In the genomic region with DNA sequence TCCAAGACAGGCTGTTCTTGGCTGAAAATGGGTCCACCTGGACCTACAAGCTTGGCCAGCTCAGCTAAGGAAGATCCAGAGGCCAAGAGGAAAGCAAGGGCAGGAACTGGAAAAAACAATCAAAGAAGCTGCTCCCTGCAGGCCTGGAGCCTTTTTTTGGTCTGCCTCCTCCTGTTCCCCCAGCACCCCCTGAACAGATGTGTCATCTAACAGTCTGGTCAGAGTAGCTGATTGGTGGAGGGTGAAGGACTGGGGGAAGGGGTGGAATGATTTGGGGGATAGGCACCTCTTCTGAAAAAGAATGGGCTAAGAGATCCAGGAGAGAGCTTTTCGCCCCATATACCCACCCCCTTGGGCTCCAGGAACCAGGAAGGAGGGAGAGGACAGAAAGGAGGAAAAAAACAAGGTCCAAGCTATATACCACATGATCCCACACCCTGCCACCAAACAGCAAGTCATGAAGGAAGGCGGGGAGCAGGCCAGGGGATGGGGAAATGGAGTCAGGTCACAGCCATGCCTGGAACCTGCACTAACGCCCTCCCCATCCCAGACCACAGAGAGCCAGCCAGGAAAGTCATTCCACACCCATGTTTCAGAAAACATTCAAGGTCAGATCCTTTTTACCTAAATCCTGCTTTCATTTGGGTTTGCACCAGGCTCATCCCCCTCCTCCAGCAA, we compare ENCODE assay signal across 9 cellular contexts. TPM values are rescaled to one million over a fixed set of nuclear protein-coding genes. Genes with fewer than 3 reads are reported as not detected.
DNase-seq lines count a peak whose midpoint lies in the region; ATAC-seq and TF ChIP-seq lines count a peak whose summit lies in the region.
"Had no signal": no experiment of that assay in that cellular context is flagged by ENCODE, and none has a peak within 500 bp of the region (broad histone marks: within the 10 kb centered on the region; RNA-seq: fewer than 3 reads in every experiment).

No MANE protein-coding gene starts in this region.

- H3K36me3 ChIP-seq in brain microvascular endothelial cell (replicated peaks) (no peaks in the 10 kb centered on the region), lower lobe of right lung (no peaks in the 10 kb centered on the region), WERI-Rb-1 (no peaks in the 10 kb centered on the region), Karpas-422 (ENCODE audit: insufficient read depth, low read length) (no peaks in the 10 kb centered on the region)

- TF ChIP-seq CTCF in brain microvascular endothelial cell (IDR thresholded peaks at IDR 0.05; ENCODE audit: low read depth, low read length, missing control alignments) (no peak), lower lobe of right lung (IDR thresholded peaks at IDR 0.05) (no peak), type B pancreatic cell (conservative IDR thresholded peaks at IDR 0.05) (no peak), WERI-Rb-1 (IDR thresholded peaks at IDR 0.05; ENCODE audit: low read depth, low read length) (no peak)

- no peak overlapping the region for H2AFZ ChIP-seq in Karpas-422 (ENCODE audit: low read length)

- no peaks in the 10 kb centered on the region for H4K20me1 ChIP-seq in Karpas-422 (ENCODE audit: insufficient read depth, low read depth, low read length)

- no peak for DNase-seq in activated naive CD4-positive, alpha-beta T cell treated with anti-CD3 and anti-CD28 coated beads for 36 hours
- no peak for DNase-seq in activated naive CD4-positive, alpha-beta T cell treated with anti-CD3 and anti-CD28 coated beads, Interleukin-2, amount 50 U/mL, for 72 hours (ENCODE audit: low spot score in 2 of 2)
- no peak for DNase-seq in brain microvascular endothelial cell
- no peak for DNase-seq in lower lobe of right lung
- no peak for DNase-seq in type B pancreatic cell (ENCODE audit: extremely low spot score, unreplicated experiment)
- DNase-seq in NCI-H526 (lab: John Stamatoyannopoulos, UW) = no peak
- no peak for DNase-seq in WERI-Rb-1
- no peak for DNase-seq in Karpas-422
- DNase-seq: activated CD4-positive, CD25-positive, alpha-beta regulatory T cell had no signal

- H3K4me1 ChIP-seq in lower lobe of right lung (peaks cover 56% of the 10 kb centered on the region), Karpas-422 (ENCODE audit: low read length) (peaks cover 10% of the 10 kb centered on the region)

- H3K9me2 ChIP-seq in Karpas-422 (replicated peaks; ENCODE audit: insufficient read depth, low read length) = no peaks in the 10 kb centered on the region

- H3K4me3 Mint-ChIP-seq in activated naive CD4-positive, alpha-beta T cell treated with anti-CD3 and anti-CD28 coated beads for 36 hours = peak overlapping the region; percentile 81
- peak overlapping the region; percentile 93 for H3K4me3 Mint-ChIP-seq in type B pancreatic cell

- H3K27me3 Mint-ChIP-seq in activated naive CD4-positive, alpha-beta T cell treated with anti-CD3 and anti-CD28 coated beads for 36 hours (ENCODE audit: low read depth) = no peaks in the 10 kb centered on the region
- no peaks in the 10 kb centered on the region for H3K27me3 Mint-ChIP-seq in type B pancreatic cell

- H3K4me2 ChIP-seq in Karpas-422 (ENCODE audit: low read depth, low read length, poor library complexity, severe bottlenecking) = no peak overlapping the region

- H3K27me3 ChIP-seq in brain microvascular endothelial cell (replicated peaks) (no peaks in the 10 kb centered on the region), lower lobe of right lung (ENCODE audit: low read depth) (no peaks in the 10 kb centered on the region), WERI-Rb-1 (ENCODE audit: insufficient read depth, low read depth, severe bottlenecking) (no peaks in the 10 kb centered on the region), Karpas-422 (ENCODE audit: low read length) (no peaks in the 10 kb centered on the region)

- H3K9me3 ChIP-seq in lower lobe of right lung (no peaks in the 10 kb centered on the region), WERI-Rb-1 (ENCODE audit: severe bottlenecking) (peaks cover 5% of the 10 kb centered on the region), Karpas-422 (ENCODE audit: low read length) (no peaks in the 10 kb centered on the region)

- peaks cover 21% of the 10 kb centered on the region for H3K4me1 Mint-ChIP-seq in activated naive CD4-positive, alpha-beta T cell treated with anti-CD3 and anti-CD28 coated beads for 36 hours (ENCODE audit: low read depth)
- peaks cover 26% of the 10 kb centered on the region for H3K4me1 Mint-ChIP-seq in type B pancreatic cell (ENCODE audit: unreplicated experiment)

- no peak for ATAC-seq in activated naive CD4-positive, alpha-beta T cell treated with anti-CD3 and anti-CD28 coated beads, Interleukin-2, amount 50 U/mL, for 72 hours
- ATAC-seq in lower lobe of right lung = no peak

- intact Hi-C loops in activated naive CD4-positive, alpha-beta T cell treated with anti-CD3 and anti-CD28 coated beads for 36 hours (cut with micrococcal nuclease) = loop anchor here (5.0 to 10.0 kb wide), 3 partner anchors 182 to 1724 kb away; a partner anchor contains a TSS
- intact Hi-C loops in lower lobe of right lung (cut with DNase I) = no loop called here

- in situ Hi-C loops in brain microvascular endothelial cell (cut with HindIII; ENCODE audit: low pct_ligation_motif_present, low sequenced_read_pairs) = no loop called here

- no peaks in the 10 kb centered on the region for H3K9me3 Mint-ChIP-seq in activated naive CD4-positive, alpha-beta T cell treated with anti-CD3 and anti-CD28 coated beads for 36 hours
- no peaks in the 10 kb centered on the region for H3K9me3 Mint-ChIP-seq in activated naive CD4-positive, alpha-beta T cell treated with anti-CD3 and anti-CD28 coated beads, Interleukin-2, amount 50 U/mL, for 72 hours
- H3K9me3 Mint-ChIP-seq in type B pancreatic cell = no peaks in the 10 kb centered on the region

- H3K27ac ChIP-seq in brain microvascular endothelial cell (no peak overlapping the region), lower lobe of right lung (peak overlapping the region; percentile 83), WERI-Rb-1 (no peak overlapping the region), Karpas-422 (ENCODE audit: low read length) (no peak overlapping the region)

- no peak overlapping the region for H3K27ac Mint-ChIP-seq in activated naive CD4-positive, alpha-beta T cell treated with anti-CD3 and anti-CD28 coated beads for 36 hours
- H3K27ac Mint-ChIP-seq in activated naive CD4-positive, alpha-beta T cell treated with anti-CD3 and anti-CD28 coated beads, Interleukin-2, amount 50 U/mL, for 72 hours = no peak overlapping the region
- peak overlapping the region; percentile 93 for H3K27ac Mint-ChIP-seq in type B pancreatic cell

- CTCF ChIA-PET in activated naive CD4-positive, alpha-beta T cell treated with anti-CD3 and anti-CD28 coated beads for 36 hours (lab: Charles Lee) = interaction anchor here (0.7 to 4.2 kb wide), 4 partner anchors 25 to 67 kb away, joined by 3 to 18 read pairs (median 9); no protein-coding TSS in a partner anchor

- peaks cover 1% of the 10 kb centered on the region for H3K36me3 Mint-ChIP-seq in activated naive CD4-positive, alpha-beta T cell treated with anti-CD3 and anti-CD28 coated beads for 36 hours (ENCODE audit: low read depth)
- peaks cover 5 to 10% of the 10 kb centered on the region in 2 donors for H3K36me3 Mint-ChIP-seq in activated naive CD4-positive, alpha-beta T cell treated with anti-CD3 and anti-CD28 coated beads, Interleukin-2, amount 50 U/mL, for 72 hours
- H3K36me3 Mint-ChIP-seq in type B pancreatic cell = no peaks in the 10 kb centered on the region

- no peak overlapping the region for H3K9ac ChIP-seq in Karpas-422 (ENCODE audit: low read length)

- peak overlapping the region; percentile 75 for H3K4me3 ChIP-seq in brain microvascular endothelial cell (ENCODE audit: low read depth, low read length)
- peak overlapping the region; percentile 89 for H3K4me3 ChIP-seq in lower lobe of right lung
- H3K4me3 ChIP-seq in WERI-Rb-1 (ENCODE audit: low read depth, low read length) = no peak overlapping the region
- H3K4me3 ChIP-seq in Karpas-422 (ENCODE audit: low read length) = no peak overlapping the region

- H3K79me2 ChIP-seq in Karpas-422 (ENCODE audit: low read length) = no peaks in the 10 kb centered on the region

RNA-seq across cellular contexts. Expression of a gene that starts 2.0 kb away (rescaled TPM):
- 1 to 10 TPM; 7.3 to 7.4 TPM for total RNA-seq in activated naive CD4-positive, alpha-beta T cell treated with anti-CD3 and anti-CD28 coated beads for 36 hours
- total RNA-seq in activated naive CD4-positive, alpha-beta T cell treated with anti-CD3 and anti-CD28 coated beads, Interleukin-2, amount 50 U/mL, for 72 hours = 10 to 100 TPM in 1 of 2 donors, 1 to 10 TPM in 1; 8.3 to 27.9 TPM
- total RNA-seq in lower lobe of right lung = 20.6 TPM
- 18.7 and 22.6 TPM in 2 replicates for total RNA-seq in type B pancreatic cell (ENCODE audit: low replicate concordance)
- 0.14 TPM in 1 of 2 replicates, not detected in the other for total RNA-seq in Karpas-422 (2014; rRNA removed; shearing (Covaris generic); ENCODE audit: low replicate concordance)

RNA-seq across cellular contexts. Expression of a gene that starts 39.2 kb away (rescaled TPM):
- total RNA-seq in activated naive CD4-positive, alpha-beta T cell treated with anti-CD3 and anti-CD28 coated beads for 36 hours = 1 to 10 TPM; 5.3 to 6.8 TPM
- 10 to 100 TPM in 1 of 2 donors, 1 to 10 TPM in 1; 5.2 to 16.0 TPM for total RNA-seq in activated naive CD4-positive, alpha-beta T cell treated with anti-CD3 and anti-CD28 coated beads, Interleukin-2, amount 50 U/mL, for 72 hours
- 15.4 TPM for total RNA-seq in lower lobe of right lung
- total RNA-seq in type B pancreatic cell (ENCODE audit: low replicate concordance) = 15.0 and 27.3 TPM in 2 replicates
- 4.2 and 5.1 TPM in 2 replicates for total RNA-seq in Karpas-422 (2014; rRNA removed; shearing (Covaris generic); ENCODE audit: low replicate concordance)

Comparison
In these comparisons a context has a peak if more than half of its experiments do, and no peak if none do; other contexts are left out.
1. H3K4me3 ChIP-seq: peak in brain microvascular endothelial cell (single experiment) and lower lobe of right lung (single experiment); none in WERI-Rb-1 (single experiment) and Karpas-422 (single experiment).